8 cellular contexts compared by ENCODE assay signal in genomic region chr5:10562202-10563131, GRCh38. TPM values are rescaled to one million over a fixed set of nuclear protein-coding genes. Genes with fewer than 3 reads are reported as not detected.
A peak's percentile ranks its signal among the peaks of the same experiment; 100 is the strongest.
DNase-seq lines count a peak whose midpoint lies in the region; ATAC-seq and TF ChIP-seq lines count a peak whose summit lies in the region.

No MANE protein-coding gene starts in this region.

- intact Hi-C loops in vagina (cut with DNase I) = loop anchor here (10.0 kb wide), 1 partner anchor 108 kb away; no protein-coding TSS in a partner anchor

- DNase-seq in CD4-positive, CD25-positive, alpha-beta regulatory T cell = no peak
- DNase-seq in MV-4-11 (lab: John Stamatoyannopoulos, UW) = peak; percentile 58
- DNase-seq in fibroblast of villous mesenchyme (ENCODE audit: low read depth) = no peak
- DNase-seq in vagina (ENCODE audit: extremely low spot score in 2 of 2) = no peak
- no peak for DNase-seq in dedifferentiated amniotic fluid mesenchymal stem cell (ENCODE audit: extremely low spot score)
- no peak for DNase-seq in right atrium auricular region (ENCODE audit: low spot score)
- DNase-seq in NCI-H1417 treated with DMSO at 0.1 percent for 48 hours (lab: John Stamatoyannopoulos, UW) = no peak

- ATAC-seq in CD4-positive, CD25-positive, alpha-beta regulatory T cell (ENCODE audit: low read depth in 2 of 2) = no peak
- peak; percentile 9 for ATAC-seq in GM19463 (IDR thresholded peaks at IDR 0.05; ENCODE audit: unreplicated experiment)

- H3K4me1 ChIP-seq in CD4-positive, CD25-positive, alpha-beta regulatory T cell (ENCODE audit: control insufficient read depth, insufficient read depth, low read length, poor library complexity, severe bottlenecking) = peaks cover 28% of the 10 kb centered on the region
- H3K4me1 ChIP-seq in vagina (peaks cover 41% of the 10 kb centered on the region), right atrium auricular region (peaks cover 0 to 31% of the 10 kb centered on the region in 2 donors)

- H3K4me3 ChIP-seq in CD4-positive, CD25-positive, alpha-beta regulatory T cell (ENCODE audit: low read depth, low read length) = no peak overlapping the region
- H3K4me3 ChIP-seq in fibroblast of villous mesenchyme (ENCODE audit: low read depth, low read length) (peak overlapping the region; percentile 75), vagina (peak overlapping the region; percentile 70 to 75), right atrium auricular region (no peak overlapping the region)

- H3K27me3 ChIP-seq in CD4-positive, CD25-positive, alpha-beta regulatory T cell (ENCODE audit: control insufficient read depth, insufficient read depth, low read length) = peaks cover 4% of the 10 kb centered on the region
- H3K27me3 ChIP-seq in vagina (no peaks in the 10 kb centered on the region), right atrium auricular region (no peaks in the 10 kb centered on the region)

- no peaks in the 10 kb centered on the region for H3K9me3 Mint-ChIP-seq in CD4-positive, CD25-positive, alpha-beta regulatory T cell

- no peak overlapping the region for H3K27ac Mint-ChIP-seq in CD4-positive, CD25-positive, alpha-beta regulatory T cell

- no peaks in the 10 kb centered on the region for H3K36me3 Mint-ChIP-seq in CD4-positive, CD25-positive, alpha-beta regulatory T cell

- H3K36me3 ChIP-seq in CD4-positive, CD25-positive, alpha-beta regulatory T cell (ENCODE audit: control insufficient read depth, insufficient read depth, low read length) = no peaks in the 10 kb centered on the region
- H3K36me3 ChIP-seq in vagina (no peaks in the 10 kb centered on the region), right atrium auricular region (no peaks in the 10 kb centered on the region)

- TF ChIP-seq POLR2A in vagina (IDR thresholded peaks at IDR 0.05) = no peak

- TF ChIP-seq CTCF in fibroblast of villous mesenchyme (IDR thresholded peaks at IDR 0.05; ENCODE audit: insufficient read depth, low read depth, low read length) = no peak
- TF ChIP-seq CTCF in vagina (IDR thresholded peaks at IDR 0.05) = no peak
- no peak for TF ChIP-seq CTCF in right atrium auricular region (IDR thresholded peaks at IDR 0.05)

- peaks cover 6 to 24% (median 14%) of the 10 kb centered on the region in 4 donors for H3K4me1 Mint-ChIP-seq in CD4-positive, CD25-positive, alpha-beta regulatory T cell

- no peak overlapping the region for H3K27ac ChIP-seq in CD4-positive, CD25-positive, alpha-beta regulatory T cell (ENCODE audit: insufficient read depth, low read length, poor library complexity, severe bottlenecking)
- H3K27ac ChIP-seq in vagina (peak overlapping the region; percentile 90), right atrium auricular region (peak overlapping the region in 1 of 2 donors; percentile 77)

- no peaks in the 10 kb centered on the region for H3K9me3 ChIP-seq in CD4-positive, CD25-positive, alpha-beta regulatory T cell (ENCODE audit: control insufficient read depth in 2 of 2, low read length in 2 of 2)
- no peaks in the 10 kb centered on the region for H3K9me3 ChIP-seq in vagina
- no peaks in the 10 kb centered on the region for H3K9me3 ChIP-seq in right atrium auricular region

- H3K27me3 Mint-ChIP-seq in CD4-positive, CD25-positive, alpha-beta regulatory T cell = peaks cover 24% of the 10 kb centered on the region

- peak overlapping the region; percentile 46 to 82 (median 69) for H3K4me3 Mint-ChIP-seq in CD4-positive, CD25-positive, alpha-beta regulatory T cell

RNA-seq across cellular contexts. Expression of gene ANKRD33B, which starts 1.4 kb away (rescaled TPM):
- 6.6 TPM for total RNA-seq in CD4-positive, CD25-positive, alpha-beta regulatory T cell
- polyA plus RNA-seq in CD4-positive, CD25-positive, alpha-beta regulatory T cell = under 1 TPM; 0.25 to 0.35 (median 0.32) TPM
- total RNA-seq in fibroblast of villous mesenchyme (1.6 and 2.6 TPM in 2 replicates), vagina (14.2 TPM), right atrium auricular region (1 to 10 TPM; 1.2 to 4.7 TPM)

Comparison
In these comparisons a context has a peak if more than half of its experiments do, and no peak if none do; other contexts are left out.
1. H3K4me3 ChIP-seq: peak in fibroblast of villous mesenchyme (single experiment) and vagina (2 of 2); none in CD4-positive, CD25-positive, alpha-beta regulatory T cell (single experiment) and right atrium auricular region (0 of 2).